ENCODE assay signal across 8 cellular contexts in the genomic region with DNA sequence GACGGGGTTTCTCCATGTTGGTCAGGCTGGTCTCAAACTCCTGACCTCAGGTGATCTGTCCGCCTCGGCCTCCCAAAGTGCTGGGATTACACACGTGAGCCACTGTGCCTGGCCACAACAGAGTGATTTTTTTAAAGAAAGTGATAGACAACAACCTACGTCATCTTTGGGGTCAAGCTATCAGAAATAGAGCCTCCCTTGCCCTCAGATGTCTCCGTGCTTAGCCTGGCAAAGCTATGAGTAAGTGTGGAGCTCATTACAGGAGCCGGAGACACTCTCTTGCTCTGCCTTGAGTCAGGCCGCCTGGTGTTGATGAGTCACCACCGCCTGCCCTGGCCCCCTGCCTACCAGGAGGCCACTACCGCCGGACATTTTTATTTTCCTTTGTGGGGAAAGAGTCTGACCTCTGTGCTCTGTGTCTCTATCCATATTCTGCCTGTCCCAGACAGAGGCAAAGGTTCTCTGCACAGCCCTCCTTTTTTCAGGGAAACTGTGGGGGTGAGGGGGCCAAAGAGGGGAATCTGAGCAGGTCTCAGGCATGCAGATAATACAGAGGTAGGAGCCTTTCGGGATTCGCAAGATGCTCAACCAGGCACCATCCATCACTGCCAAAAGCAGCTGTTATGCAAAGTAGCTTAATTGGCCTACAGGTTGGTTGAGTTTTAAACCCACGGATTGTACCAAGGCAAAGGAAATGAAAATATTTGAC.
DNase-seq lines count a peak whose midpoint lies in the region; ATAC-seq and TF ChIP-seq lines count a peak whose summit lies in the region.

No MANE protein-coding gene starts in this region.

- H3K4me2 ChIP-seq in MM.1S (ENCODE audit: low read depth, low read length): no peak overlapping the region

- in situ Hi-C loops in Caki2 (cut with HindIII; ENCODE audit: low pct_unique_long_range_greater_than_20kb, low sequenced_read_pairs): no loop called here

- intact Hi-C loops in colonic mucosa (cut with DNase I) (loop anchor here (10.0 kb wide), 1 partner anchor 120 kb away; a partner anchor contains a TSS), lower lobe of right lung (cut with DNase I) (no loop called here)

- H3K36me3 ChIP-seq in colonic mucosa (no peaks in the 10 kb centered on the region), lower lobe of right lung (no peaks in the 10 kb centered on the region), MM.1S (replicated peaks; ENCODE audit: insufficient read depth, low read length) (no peaks in the 10 kb centered on the region)

- DNase-seq in Caki2 (ENCODE audit: low read depth) (peak; percentile 98), NCI-H526 (lab: John Stamatoyannopoulos, UW) (peak; percentile 81 to 85), colonic mucosa (peak; percentile 55), lower lobe of right lung (peak; percentile 76), MM.1S (no peak)

- H3K27me3 ChIP-seq in colonic mucosa (no peaks in the 10 kb centered on the region), lower lobe of right lung (ENCODE audit: low read depth) (no peaks in the 10 kb centered on the region), MM.1S (replicated peaks; ENCODE audit: insufficient read depth, low read length) (no peaks in the 10 kb centered on the region)

- H3K4me3 ChIP-seq in colonic mucosa (no peak overlapping the region), lower lobe of right lung (no peak overlapping the region), MM.1S (ENCODE audit: low read length) (no peak overlapping the region)

- no peaks in the 10 kb centered on the region for H4K20me1 ChIP-seq in MM.1S (ENCODE audit: insufficient read depth, low read length)

- H3K27ac ChIP-seq in colonic mucosa (no peak overlapping the region), lower lobe of right lung (peak overlapping the region; percentile 49), MM.1S (ENCODE audit: low read length) (no peak overlapping the region)

- no peak overlapping the region for H2AFZ ChIP-seq in MM.1S (ENCODE audit: low read length)

- H3K4me1 ChIP-seq in colonic mucosa (no peaks in the 10 kb centered on the region), lower lobe of right lung (peaks cover 19% of the 10 kb centered on the region), MM.1S (ENCODE audit: low read length) (no peaks in the 10 kb centered on the region)

- TF ChIP-seq CTCF in colonic mucosa (IDR thresholded peaks at IDR 0.05) (no peak), lower lobe of right lung (IDR thresholded peaks at IDR 0.05) (no peak), MM.1S (IDR thresholded peaks at IDR 0.05; ENCODE audit: low read length) (no peak)

- H3F3A ChIP-seq in MM.1S (ENCODE audit: insufficient read depth, low read length): no peaks in the 10 kb centered on the region

- H3K9me2 ChIP-seq in MM.1S (replicated peaks; ENCODE audit: insufficient read depth, low read length): no peaks in the 10 kb centered on the region

- ATAC-seq in lower lobe of right lung (peak; percentile 83 to 85), HG03469 (IDR thresholded peaks at IDR 0.05; ENCODE audit: unreplicated experiment) (no peak), HG03439 (IDR thresholded peaks at IDR 0.05; ENCODE audit: unreplicated experiment) (no peak), GM18511 (IDR thresholded peaks at IDR 0.05; ENCODE audit: unreplicated experiment) (no peak)

- H3K79me2 ChIP-seq in MM.1S (ENCODE audit: low read length): no peaks in the 10 kb centered on the region

- H3K9me3 ChIP-seq in colonic mucosa (no peaks in the 10 kb centered on the region), lower lobe of right lung (no peaks in the 10 kb centered on the region), MM.1S (replicated peaks; ENCODE audit: insufficient read depth, low read length) (no peaks in the 10 kb centered on the region)

- H3K9ac ChIP-seq in colonic mucosa (ENCODE audit: low read depth in 2 of 2, low read length in 2 of 2) (no peak overlapping the region), MM.1S (ENCODE audit: low read length) (no peak overlapping the region)

Comparison
In these comparisons a context has a peak if more than half of its experiments do, and no peak if none do; other contexts are left out.
1. ATAC-seq: peak in lower lobe of right lung (2 of 2); none in HG03469 (single experiment), HG03439 (single experiment) and GM18511 (single experiment).